In the genomic region with DNA sequence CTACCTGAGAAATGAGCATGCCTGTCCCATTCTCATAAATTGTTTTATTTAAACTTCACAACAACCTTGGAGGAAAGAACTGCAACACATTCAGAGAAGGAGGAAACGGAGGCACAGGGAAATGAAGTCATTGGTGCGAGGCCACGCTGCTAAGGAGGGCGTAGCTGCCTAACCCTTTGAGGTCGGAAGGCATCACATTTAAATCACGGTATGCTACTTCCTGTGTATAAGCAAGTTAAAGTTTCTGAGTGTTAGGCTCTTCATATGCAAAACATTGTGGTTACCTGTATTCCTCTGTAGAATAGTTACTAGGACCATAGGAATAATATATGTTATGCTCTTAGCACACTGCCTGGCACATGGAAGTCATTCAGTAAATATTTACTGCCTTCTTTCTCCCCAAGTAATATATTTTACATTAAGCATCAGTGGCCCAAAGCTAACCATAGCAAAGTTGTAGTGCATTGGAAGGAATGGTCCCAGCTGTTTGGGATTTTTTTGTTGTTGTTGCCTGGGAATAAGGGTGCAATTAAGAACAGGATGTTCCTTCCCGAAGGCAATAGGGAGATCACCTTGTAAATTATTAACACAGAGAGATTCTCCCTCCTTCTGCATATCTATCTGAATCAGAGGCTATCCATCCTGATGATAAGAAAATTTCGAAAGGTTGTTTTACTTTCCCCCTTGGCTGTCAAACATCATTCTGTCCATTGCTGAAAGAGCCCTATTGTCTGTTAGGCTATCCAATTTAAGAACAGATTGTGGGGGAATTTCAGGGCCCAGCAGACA, we compare ENCODE assay signal across 1 cellular context.
TF ChIP-seq lines count a peak whose summit lies in the region.

No MANE protein-coding gene starts in this region.

TF ChIP-seq in H1, 55 proteins besides CTCF, POLR2A, EP300 and RAD21 (continued from another document):
- TF ChIP-seq, protein P1, sequence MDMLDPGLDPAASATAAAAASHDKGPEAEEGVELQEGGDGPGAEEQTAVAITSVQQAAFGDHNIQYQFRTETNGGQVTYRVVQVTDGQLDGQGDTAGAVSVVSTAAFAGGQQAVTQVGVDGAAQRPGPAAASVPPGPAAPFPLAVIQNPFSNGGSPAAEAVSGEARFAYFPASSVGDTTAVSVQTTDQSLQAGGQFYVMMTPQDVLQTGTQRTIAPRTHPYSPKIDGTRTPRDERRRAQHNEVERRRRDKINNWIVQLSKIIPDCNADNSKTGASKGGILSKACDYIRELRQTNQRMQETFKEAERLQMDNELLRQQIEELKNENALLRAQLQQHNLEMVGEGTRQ (IDR thresholded peaks at IDR 0.05; ENCODE audit: low read length): no peak
- TF ChIP-seq, protein P2, sequence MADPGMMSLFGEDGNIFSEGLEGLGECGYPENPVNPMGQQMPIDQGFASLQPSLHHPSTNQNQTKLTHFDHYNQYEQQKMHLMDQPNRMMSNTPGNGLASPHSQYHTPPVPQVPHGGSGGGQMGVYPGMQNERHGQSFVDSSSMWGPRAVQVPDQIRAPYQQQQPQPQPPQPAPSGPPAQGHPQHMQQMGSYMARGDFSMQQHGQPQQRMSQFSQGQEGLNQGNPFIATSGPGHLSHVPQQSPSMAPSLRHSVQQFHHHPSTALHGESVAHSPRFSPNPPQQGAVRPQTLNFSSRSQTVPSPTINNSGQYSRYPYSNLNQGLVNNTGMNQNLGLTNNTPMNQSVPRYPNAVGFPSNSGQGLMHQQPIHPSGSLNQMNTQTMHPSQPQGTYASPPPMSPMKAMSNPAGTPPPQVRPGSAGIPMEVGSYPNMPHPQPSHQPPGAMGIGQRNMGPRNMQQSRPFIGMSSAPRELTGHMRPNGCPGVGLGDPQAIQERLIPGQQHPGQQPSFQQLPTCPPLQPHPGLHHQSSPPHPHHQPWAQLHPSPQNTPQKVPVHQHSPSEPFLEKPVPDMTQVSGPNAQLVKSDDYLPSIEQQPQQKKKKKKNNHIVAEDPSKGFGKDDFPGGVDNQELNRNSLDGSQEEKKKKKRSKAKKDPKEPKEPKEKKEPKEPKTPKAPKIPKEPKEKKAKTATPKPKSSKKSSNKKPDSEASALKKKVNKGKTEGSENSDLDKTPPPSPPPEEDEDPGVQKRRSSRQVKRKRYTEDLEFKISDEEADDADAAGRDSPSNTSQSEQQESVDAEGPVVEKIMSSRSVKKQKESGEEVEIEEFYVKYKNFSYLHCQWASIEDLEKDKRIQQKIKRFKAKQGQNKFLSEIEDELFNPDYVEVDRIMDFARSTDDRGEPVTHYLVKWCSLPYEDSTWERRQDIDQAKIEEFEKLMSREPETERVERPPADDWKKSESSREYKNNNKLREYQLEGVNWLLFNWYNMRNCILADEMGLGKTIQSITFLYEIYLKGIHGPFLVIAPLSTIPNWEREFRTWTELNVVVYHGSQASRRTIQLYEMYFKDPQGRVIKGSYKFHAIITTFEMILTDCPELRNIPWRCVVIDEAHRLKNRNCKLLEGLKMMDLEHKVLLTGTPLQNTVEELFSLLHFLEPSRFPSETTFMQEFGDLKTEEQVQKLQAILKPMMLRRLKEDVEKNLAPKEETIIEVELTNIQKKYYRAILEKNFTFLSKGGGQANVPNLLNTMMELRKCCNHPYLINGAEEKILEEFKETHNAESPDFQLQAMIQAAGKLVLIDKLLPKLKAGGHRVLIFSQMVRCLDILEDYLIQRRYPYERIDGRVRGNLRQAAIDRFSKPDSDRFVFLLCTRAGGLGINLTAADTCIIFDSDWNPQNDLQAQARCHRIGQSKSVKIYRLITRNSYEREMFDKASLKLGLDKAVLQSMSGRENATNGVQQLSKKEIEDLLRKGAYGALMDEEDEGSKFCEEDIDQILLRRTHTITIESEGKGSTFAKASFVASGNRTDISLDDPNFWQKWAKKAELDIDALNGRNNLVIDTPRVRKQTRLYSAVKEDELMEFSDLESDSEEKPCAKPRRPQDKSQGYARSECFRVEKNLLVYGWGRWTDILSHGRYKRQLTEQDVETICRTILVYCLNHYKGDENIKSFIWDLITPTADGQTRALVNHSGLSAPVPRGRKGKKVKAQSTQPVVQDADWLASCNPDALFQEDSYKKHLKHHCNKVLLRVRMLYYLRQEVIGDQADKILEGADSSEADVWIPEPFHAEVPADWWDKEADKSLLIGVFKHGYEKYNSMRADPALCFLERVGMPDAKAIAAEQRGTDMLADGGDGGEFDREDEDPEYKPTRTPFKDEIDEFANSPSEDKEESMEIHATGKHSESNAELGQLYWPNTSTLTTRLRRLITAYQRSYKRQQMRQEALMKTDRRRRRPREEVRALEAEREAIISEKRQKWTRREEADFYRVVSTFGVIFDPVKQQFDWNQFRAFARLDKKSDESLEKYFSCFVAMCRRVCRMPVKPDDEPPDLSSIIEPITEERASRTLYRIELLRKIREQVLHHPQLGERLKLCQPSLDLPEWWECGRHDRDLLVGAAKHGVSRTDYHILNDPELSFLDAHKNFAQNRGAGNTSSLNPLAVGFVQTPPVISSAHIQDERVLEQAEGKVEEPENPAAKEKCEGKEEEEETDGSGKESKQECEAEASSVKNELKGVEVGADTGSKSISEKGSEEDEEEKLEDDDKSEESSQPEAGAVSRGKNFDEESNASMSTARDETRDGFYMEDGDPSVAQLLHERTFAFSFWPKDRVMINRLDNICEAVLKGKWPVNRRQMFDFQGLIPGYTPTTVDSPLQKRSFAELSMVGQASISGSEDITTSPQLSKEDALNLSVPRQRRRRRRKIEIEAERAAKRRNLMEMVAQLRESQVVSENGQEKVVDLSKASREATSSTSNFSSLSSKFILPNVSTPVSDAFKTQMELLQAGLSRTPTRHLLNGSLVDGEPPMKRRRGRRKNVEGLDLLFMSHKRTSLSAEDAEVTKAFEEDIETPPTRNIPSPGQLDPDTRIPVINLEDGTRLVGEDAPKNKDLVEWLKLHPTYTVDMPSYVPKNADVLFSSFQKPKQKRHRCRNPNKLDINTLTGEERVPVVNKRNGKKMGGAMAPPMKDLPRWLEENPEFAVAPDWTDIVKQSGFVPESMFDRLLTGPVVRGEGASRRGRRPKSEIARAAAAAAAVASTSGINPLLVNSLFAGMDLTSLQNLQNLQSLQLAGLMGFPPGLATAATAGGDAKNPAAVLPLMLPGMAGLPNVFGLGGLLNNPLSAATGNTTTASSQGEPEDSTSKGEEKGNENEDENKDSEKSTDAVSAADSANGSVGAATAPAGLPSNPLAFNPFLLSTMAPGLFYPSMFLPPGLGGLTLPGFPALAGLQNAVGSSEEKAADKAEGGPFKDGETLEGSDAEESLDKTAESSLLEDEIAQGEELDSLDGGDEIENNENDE (IDR thresholded peaks at IDR 0.05; ENCODE audit: insufficient replicate concordance, low read length): no peak
- TF ChIP-seq SUZ12 (IDR thresholded peaks at IDR 0.05; ENCODE audit: low read length) (no peak), SRF (IDR thresholded peaks at IDR 0.05; ENCODE audit: low read depth, low read length) (no peak), CREB1 (IDR thresholded peaks at IDR 0.05) (no peak), RXRA (IDR thresholded peaks at IDR 0.05; ENCODE audit: insufficient read depth, low read depth, low read length) (no peak), NANOG (IDR thresholded peaks at IDR 0.05; ENCODE audit: insufficient read depth, low read depth, low read length, poor library complexity, severe bottlenecking) (no peak), TBP (IDR thresholded peaks at IDR 0.05; ENCODE audit: low read depth, low read length) (no peak)
